7 cellular contexts compared by ENCODE assay signal in the genomic region with DNA sequence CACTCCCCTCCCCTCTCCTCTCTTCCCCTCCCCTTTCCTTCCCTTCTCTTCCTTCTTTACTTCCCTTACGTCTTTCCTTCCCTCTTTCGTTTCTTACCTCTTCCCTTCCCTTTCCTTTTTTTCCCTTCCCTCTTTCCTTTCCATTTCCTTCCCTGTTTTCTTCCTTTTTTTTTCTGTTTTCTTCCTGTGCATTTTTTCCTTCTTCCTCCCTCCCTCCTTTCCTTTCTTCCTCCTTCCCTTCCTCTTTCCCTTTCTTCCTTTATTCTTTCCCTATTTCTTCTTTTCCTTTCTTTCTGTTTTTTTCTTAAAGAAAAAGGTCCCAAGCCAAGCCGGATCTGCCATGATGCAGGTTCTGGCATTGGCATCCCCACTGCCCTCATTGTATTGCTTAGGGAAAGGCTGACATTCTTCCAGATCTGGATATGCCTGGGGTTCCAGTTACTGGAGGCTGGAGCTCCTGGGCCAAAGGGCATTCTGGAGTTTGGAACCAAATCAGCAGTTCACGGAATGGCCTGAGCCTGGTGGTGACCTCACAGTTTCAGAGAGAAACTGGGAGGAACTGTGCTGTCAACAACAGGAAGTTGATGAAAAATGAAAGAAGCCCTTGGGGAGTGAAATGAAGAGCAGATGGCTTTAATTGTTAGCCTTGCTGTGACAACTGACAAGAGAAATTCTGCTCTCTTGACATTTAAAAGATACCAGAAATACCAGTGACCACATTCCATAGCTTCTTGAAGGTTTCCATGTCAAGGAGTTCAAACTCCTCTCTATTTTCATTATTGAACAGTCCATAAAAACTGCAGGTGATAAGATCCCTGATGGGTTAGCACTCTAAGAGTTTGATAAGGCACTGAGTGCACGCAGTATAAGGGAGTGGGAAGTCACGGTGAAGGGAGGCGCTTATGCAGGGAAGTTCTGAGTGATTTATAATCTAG.
A peak's percentile ranks its signal among the peaks of the same experiment; 100 is the strongest.
DNase-seq lines count a peak whose midpoint lies in the region; ATAC-seq and TF ChIP-seq lines count a peak whose summit lies in the region.

No MANE protein-coding gene starts in this region.

- H3K36me3 ChIP-seq in ascending aorta (no peaks in the 10 kb centered on the region), lower lobe of right lung (no peaks in the 10 kb centered on the region), upper lobe of right lung (no peaks in the 10 kb centered on the region)

- H3K4me1 ChIP-seq in ascending aorta (peaks cover 0 to 16% of the 10 kb centered on the region in 2 donors), lower lobe of right lung (peaks cover 10% of the 10 kb centered on the region), upper lobe of right lung (peaks cover 17% of the 10 kb centered on the region)

- DNase-seq in HuH-7 (ENCODE audit: low spot score) (peak; percentile 32), ascending aorta (ENCODE audit: low spot score in 2 of 2) (peak in 1 of 2 donors; percentile 71), lower lobe of right lung (no peak), upper lobe of right lung (no peak), T-helper 9 cell (no peak)

- H3K9me3 ChIP-seq in ascending aorta: no peaks in the 10 kb centered on the region
- H3K9me3 ChIP-seq in lower lobe of right lung: no peaks in the 10 kb centered on the region
- H3K9me3 ChIP-seq in upper lobe of right lung: no peaks in the 10 kb centered on the region

- intact Hi-C loops in ascending aorta (cut with DNase I): no loop called here
- intact Hi-C loops in lower lobe of right lung (cut with DNase I): no loop called here
- intact Hi-C loops in upper lobe of right lung (cut with DNase I): no loop called here

- H3K27me3 ChIP-seq in ascending aorta (no peaks in the 10 kb centered on the region), lower lobe of right lung (ENCODE audit: low read depth) (no peaks in the 10 kb centered on the region), upper lobe of right lung (no peaks in the 10 kb centered on the region)

- TF ChIP-seq CTCF in ascending aorta (IDR thresholded peaks at IDR 0.05): no peak
- TF ChIP-seq CTCF in lower lobe of right lung (IDR thresholded peaks at IDR 0.05): no peak
- no peak for TF ChIP-seq CTCF in upper lobe of right lung (IDR thresholded peaks at IDR 0.05)

- H3K4me3 ChIP-seq in ascending aorta (no peak overlapping the region), lower lobe of right lung (no peak overlapping the region), upper lobe of right lung (no peak overlapping the region)

- H3K27ac ChIP-seq in ascending aorta (peak overlapping the region; percentile 41 to 70), lower lobe of right lung (peak overlapping the region; percentile 73), upper lobe of right lung (peak overlapping the region; percentile 42)

- ATAC-seq in GM18498 (IDR thresholded peaks at IDR 0.05; ENCODE audit: unreplicated experiment) (peak; percentile 99), GM21529 (IDR thresholded peaks at IDR 0.05; ENCODE audit: unreplicated experiment) (peak; percentile 100), lower lobe of right lung (peak; percentile 83), upper lobe of right lung (peak; percentile 87)
